Comparison of ENCODE assay signal across 24 cellular contexts in the genomic region with DNA sequence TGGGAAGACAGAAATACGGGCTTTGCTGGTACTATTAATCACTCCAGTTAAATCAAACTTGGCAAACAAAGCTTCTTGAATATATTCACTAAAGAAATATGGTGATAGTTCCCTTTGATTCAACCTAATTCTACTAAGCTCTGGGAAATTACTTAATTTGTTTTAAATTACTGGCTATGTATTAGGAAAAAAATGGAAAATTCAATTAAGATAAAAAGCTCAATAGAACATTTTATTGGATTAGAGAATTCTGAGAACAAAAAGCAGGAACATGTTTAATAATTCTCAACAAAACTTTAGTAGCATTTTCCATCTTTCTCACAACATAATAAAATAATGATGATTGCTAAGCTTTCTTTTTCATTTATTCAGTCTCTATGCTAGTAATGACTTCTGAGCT. TPM values are rescaled to one million over a fixed set of nuclear protein-coding genes. Genes with fewer than 3 reads are reported as not detected.
A peak's percentile ranks its signal among the peaks of the same experiment; 100 is the strongest.
DNase-seq lines count a peak whose midpoint lies in the region; ATAC-seq, FAIRE-seq and TF ChIP-seq lines count a peak whose summit lies in the region.
"Had no signal": no experiment of that assay in that cellular context is flagged by ENCODE, and none has a peak within 500 bp of the region (broad histone marks: within the 10 kb centered on the region; RNA-seq: fewer than 3 reads in every experiment).

No MANE protein-coding gene starts in this region.

- H3K27ac ChIP-seq in right cardiac atrium (ENCODE audit: low read length) (no peak overlapping the region), hepatocyte (peak overlapping the region; percentile 65), pancreas (peak overlapping the region in 3 of 4 donors; percentile 28 to 71 (median 69)), uterus (peak overlapping the region; percentile 2 to 6)
- H3K27ac ChIP-seq: A549, BLaER1, Peyer's patch had no signal

- WGBS in right cardiac atrium: 75% methylated on average over 1 of the region's 1 CpG
- WGBS in hepatocyte (ENCODE audit: low lambda C conversion rate, missing lambda C conversion rate): 68% methylated on average over 1 of the region's 1 CpG
- WGBS in pancreas, 2 donors: 37 to 58% methylated on average over 1 of the region's 1 CpG

- H3K4me2 ChIP-seq in hepatocyte: peak overlapping the region; percentile 45
- H3K4me2 ChIP-seq: A549, BLaER1, GM23338 had no signal

- no peaks in the 10 kb centered on the region for H4K20me1 ChIP-seq in hepatocyte (ENCODE audit: insufficient read depth, poor library complexity, severe bottlenecking)
- H4K20me1 ChIP-seq: BLaER1 had no signal

- no peak for FAIRE-seq in pancreas (lab: Jason Lieb, UNC)
- FAIRE-seq: A549, GM19239 had no signal

- H3K4me3 ChIP-seq in right cardiac atrium (ENCODE audit: low read length) (peak overlapping the region; percentile 23), hepatocyte (no peak overlapping the region), pancreas (no peak overlapping the region), uterus (no peak overlapping the region)
- H3K4me3 ChIP-seq: A549, BLaER1, GM23338, Peyer's patch had no signal

- no peak for TF ChIP-seq CTCF in hepatocyte (IDR thresholded peaks at IDR 0.05; ENCODE audit: poor library complexity)
- no peak for TF ChIP-seq CTCF in pancreas (IDR thresholded peaks at IDR 0.05)
- TF ChIP-seq CTCF in uterus (IDR thresholded peaks at IDR 0.05): no peak

- no peak for TF ChIP-seq POLR2A in uterus (IDR thresholded peaks at IDR 0.05)

- H3K79me2 ChIP-seq in hepatocyte: no peaks in the 10 kb centered on the region

- H2AFZ ChIP-seq in hepatocyte: no peak overlapping the region
- H2AFZ ChIP-seq: GM23338 had no signal

- ATAC-seq in right cardiac atrium (no peak), pancreas (no peak), GM18909 (IDR thresholded peaks at IDR 0.05; ENCODE audit: poor library complexity, unreplicated experiment) (no peak)
- ATAC-seq: A549, GM23338 had no signal

- H3K4me1 ChIP-seq in right cardiac atrium (ENCODE audit: control insufficient read depth, insufficient read depth, low read length) (peaks cover 1% of the 10 kb centered on the region), hepatocyte (ENCODE audit: insufficient read depth) (peaks cover 4% of the 10 kb centered on the region), pancreas (peaks cover 0 to 10% (median 7%) of the 10 kb centered on the region in 3 donors), uterus (no peaks in the 10 kb centered on the region)
- H3K4me1 ChIP-seq: BLaER1, Peyer's patch had no signal

- H3K36me3 ChIP-seq in hepatocyte (replicated peaks; ENCODE audit: insufficient read depth, low read depth) (no peaks in the 10 kb centered on the region), pancreas (peaks cover 0 to 41% (median 14%) of the 10 kb centered on the region in 3 donors), uterus (no peaks in the 10 kb centered on the region)

- no peaks in the 10 kb centered on the region for H3K27me3 ChIP-seq in right cardiac atrium (ENCODE audit: control insufficient read depth, insufficient read depth)
- H3K27me3 ChIP-seq in hepatocyte: no peaks in the 10 kb centered on the region
- H3K27me3 ChIP-seq in pancreas: no peaks in the 10 kb centered on the region
- H3K27me3 ChIP-seq in uterus: no peaks in the 10 kb centered on the region
- H3K27me3 ChIP-seq: BLaER1, Peyer's patch had no signal

- H3K9me3 ChIP-seq in right cardiac atrium (ENCODE audit: control insufficient read depth, low read length) (no peaks in the 10 kb centered on the region), hepatocyte (ENCODE audit: low read depth) (no peaks in the 10 kb centered on the region), pancreas (no peaks in the 10 kb centered on the region), uterus (no peaks in the 10 kb centered on the region)
- H3K9me3 ChIP-seq: A549, BLaER1, Peyer's patch had no signal

- DNase-seq in right cardiac atrium (no peak), cardiac septum (ENCODE audit: low spot score) (no peak), hepatocyte (ENCODE audit: low spot score) (no peak), pancreas (no peak), uterus (no peak), NCI-H748 treated with DMSO at 0.1 percent for 48 hours (lab: John Stamatoyannopoulos, UW) (no peak), glomerular visceral epithelial cell (ENCODE audit: extremely low spot score) (no peak)
- DNase-seq: CD4-positive, alpha-beta memory T cell; DMS153; GDM1; HCEC 1CT; KBM-7; NCI-H1105 treated with DMSO at 0.1 percent for 48 hours; NCI-H1694; NCI-H2081 treated with DMSO at 0.1 percent for 48 hours; NCI-H446 treated with DMSO at 0.1 percent for 48 hours; NCI-H69; Peyer's patch had no signal

- intact Hi-C loops in right cardiac atrium (cut with DNase I) (loop anchor here in 1 of 4 donors (10.0 kb wide), 1 partner anchor 139 kb away; no protein-coding TSS in a partner anchor), cardiac septum (cut with DNase I) (no loop called here), pancreas (cut with DNase I) (no loop called here), uterus (cut with DNase I; ENCODE audit: low total_unique reads) (no loop called here)

- no peaks in the 10 kb centered on the region for H3K9me2 ChIP-seq in hepatocyte (replicated peaks; ENCODE audit: insufficient read depth)

RNA-seq across cellular contexts. Expression of gene BDKRB1, which starts 30.2 kb away (rescaled TPM):
- total RNA-seq in right cardiac atrium (not detected), cardiac septum (not detected), hepatocyte (11.9 and 15.3 TPM in 2 replicates), pancreas (under 1 TPM; 0.12 to 0.92 (median 0.50) TPM), uterus (1 to 10 TPM in 1 of 4 donors, under 1 TPM in 1, not detected in 2; 0.83 to 3.7 TPM)
- polyA plus RNA-seq in right cardiac atrium (0.18 TPM), hepatocyte (33.0 and 48.6 TPM in 2 replicates), pancreas (1 to 10 TPM; 3.0 to 4.5 TPM)
- total RNA-seq: CD4-positive, alpha-beta memory T cell; GM23338; Right ventricle myocardium inferior had no signal
- polyA plus RNA-seq: CD4-positive, alpha-beta memory T cell; GM23338 had no signal
